Comparison of ENCODE assay signal across 24 cellular contexts in the genomic region with DNA sequence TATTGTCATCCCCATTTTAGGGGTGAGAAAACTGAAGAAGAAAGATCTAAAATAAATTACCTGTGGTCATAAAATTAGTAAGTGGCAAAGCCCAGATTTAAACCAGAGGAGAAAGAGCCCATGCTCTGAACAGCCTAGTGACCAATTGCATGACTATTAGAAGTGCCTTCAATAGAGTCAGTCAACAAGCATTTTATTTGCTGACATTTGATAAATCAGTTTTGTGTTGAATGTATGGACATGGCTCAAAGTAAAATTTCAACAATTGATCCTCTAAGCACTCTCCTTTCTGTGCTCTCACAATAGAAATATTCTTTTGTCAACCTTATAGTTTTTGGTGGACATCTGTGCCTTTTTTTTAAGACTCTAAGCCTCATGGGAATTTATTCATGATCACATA.
DNase-seq lines count a peak whose midpoint lies in the region; ATAC-seq, FAIRE-seq and TF ChIP-seq lines count a peak whose summit lies in the region.
"Had no signal": no experiment of that assay in that cellular context is flagged by ENCODE, and none has a peak within 500 bp of the region (broad histone marks: within the 10 kb centered on the region; RNA-seq: fewer than 3 reads in every experiment).

No MANE protein-coding gene starts in this region.

- H3K27ac ChIP-seq in mammary epithelial cell (ENCODE audit: insufficient read depth, low read depth, low read length) (peak overlapping the region; percentile 58), A549 (no peak overlapping the region), IMR-90 (ENCODE audit: insufficient read depth, low read length) (no peak overlapping the region), RWPE2 (ENCODE audit: poor library complexity, severe bottlenecking) (peak overlapping the region; percentile 62)
- H3K27ac ChIP-seq: BLaER1 treated with 17β-estradiol and CSF1 and Interleukin-3, amounts not matched to agents 10 nM and 100 nM; C4-2B had no signal

- no peak overlapping the region for H3K14ac ChIP-seq in IMR-90 (replicated peaks; ENCODE audit: low read depth, low read length)

- H2BK15ac ChIP-seq in IMR-90 (ENCODE audit: low read depth, low read length) = no peak overlapping the region

- H3K18ac ChIP-seq in IMR-90 (ENCODE audit: low read depth, low read length) = no peak overlapping the region

- H3K27ac Mint-ChIP-seq in MCF 10A (ENCODE audit: low read depth, unreplicated experiment) = no peak overlapping the region
- H3K27ac Mint-ChIP-seq: B cell; CD4-positive, alpha-beta T cell; CD8-positive, alpha-beta T cell had no signal

- no peak overlapping the region for H3K4ac ChIP-seq in IMR-90 (ENCODE audit: low read depth, low read length)

- no peak overlapping the region for H2AK5ac ChIP-seq in IMR-90 (ENCODE audit: low read depth, low read length)

- no peak overlapping the region for H3K23ac ChIP-seq in IMR-90 (ENCODE audit: low read depth, low read length)

- no peaks in the 10 kb centered on the region for H3K36me3 Mint-ChIP-seq in MCF 10A (ENCODE audit: insufficient read depth, unreplicated experiment)
- H3K36me3 Mint-ChIP-seq: CD8-positive, alpha-beta T cell had no signal

- H3K36me3 ChIP-seq in mammary epithelial cell (ENCODE audit: insufficient read depth, low read length) (no peaks in the 10 kb centered on the region), IMR-90 (ENCODE audit: control insufficient read depth, insufficient read depth, low read length) (no peaks in the 10 kb centered on the region), RWPE2 (ENCODE audit: low read depth) (no peaks in the 10 kb centered on the region)
- H3K36me3 ChIP-seq: BLaER1 treated with 17β-estradiol and CSF1 and Interleukin-3, amounts not matched to agents 10 nM and 100 nM had no signal

- no peak overlapping the region for H4K5ac ChIP-seq in IMR-90 (ENCODE audit: low read depth, low read length)

- POLR2A ChIA-PET in MCF 10A (lab: Yijun Ruan, JAX) = no interaction called here
- POLR2A ChIA-PET in A549 (lab: Yijun Ruan, JAX) = no interaction called here
- POLR2A ChIA-PET in IMR-90 (lab: Charles Lee; ENCODE audit: unreplicated experiment) = no interaction called here

- H2BK120ac ChIP-seq in IMR-90 (ENCODE audit: low read depth, low read length) = no peak overlapping the region

- no peak for TF ChIP-seq CTCF in mammary epithelial cell (conservative IDR thresholded peaks at IDR 0.05 in 1 of 2, IDR thresholded peaks at IDR 0.05 in 1 of 2; ENCODE audit: extremely low read depth in 1 of 2, insufficient read depth in 1 of 2, low read depth in 1 of 2, low read length in 2 of 2)
- TF ChIP-seq CTCF in MCF 10A (IDR thresholded peaks at IDR 0.05; ENCODE audit: unreplicated experiment) = no peak
- TF ChIP-seq CTCF in A549 (IDR thresholded peaks at IDR 0.05) = no peak
- TF ChIP-seq CTCF in IMR-90 (conservative IDR thresholded peaks at IDR 0.05; ENCODE audit: low read depth, low read length) = no peak
- no peak for TF ChIP-seq CTCF in RWPE2 (IDR thresholded peaks at IDR 0.05; ENCODE audit: poor library complexity, severe bottlenecking)

- H4K8ac ChIP-seq in IMR-90 (ENCODE audit: low read depth in 2 of 2, low read length in 2 of 2) = no peak overlapping the region

- H3K4me2 ChIP-seq in mammary epithelial cell (ENCODE audit: insufficient read depth, low read depth, low read length) (no peak overlapping the region), A549 (no peak overlapping the region), IMR-90 (ENCODE audit: low read depth, low read length) (no peak overlapping the region)
- H3K4me2 ChIP-seq: BLaER1 treated with 17β-estradiol and CSF1 and Interleukin-3, amounts not matched to agents 10 nM and 100 nM had no signal

- no peak overlapping the region for H2BK5ac ChIP-seq in IMR-90 (ENCODE audit: low read depth, low read length, poor library complexity, severe bottlenecking)

- BruUV-seq in mammary epithelial cell (replicated peaks; lab: Mats Ljungman, UMichigan) (no TSS peak), MCF 10A (replicated peaks; lab: Mats Ljungman, UMichigan) (no TSS peak), IMR-90 (replicated peaks; lab: Mats Ljungman, UMichigan) (no TSS peak)

- H3K4me3 ChIP-seq in mammary epithelial cell (replicated peaks in 1 of 3; ENCODE audit: insufficient read depth in 1 of 3, low read depth in 2 of 3, low read length in 3 of 3) (no peak overlapping the region), A549 (no peak overlapping the region), IMR-90 (ENCODE audit: insufficient read depth, low read depth, low read length) (no peak overlapping the region), RWPE2 (ENCODE audit: severe bottlenecking) (no peak overlapping the region)
- H3K4me3 ChIP-seq: BLaER1 treated with 17β-estradiol and CSF1 and Interleukin-3, amounts not matched to agents 10 nM and 100 nM had no signal

- DNase-seq in mammary epithelial cell = no peak
- DNase-seq in MCF 10A (ENCODE audit: unreplicated experiment) = no peak
- DNase-seq in A549 (ENCODE audit: low read depth in 1 of 2, low spot score in 1 of 2) = no peak
- DNase-seq in IMR-90 = no peak
- DNase-seq in RWPE2 (ENCODE audit: low spot score) = no peak
- no peak for DNase-seq in NCI-H1105 treated with DMSO at 0.1 percent for 48 hours (lab: John Stamatoyannopoulos, UW)
- no peak for DNase-seq in stimulated activated CD4-positive, alpha-beta T cell treated with anti-CD3 and anti-CD28 coated beads, Interleukin-15, amount 100 ng/mL, for 24 hours
- DNase-seq: 8988T; AML-193; Caco-2; Calu3; CD4-positive, alpha-beta T cell; CD8-positive, alpha-beta T cell; DMS79 treated with DMSO at 0.1 percent for 48 hours; GF-D8 had no signal

- intact Hi-C loops in mammary epithelial cell (cut with micrococcal nuclease) = no loop called here
- intact Hi-C loops in MCF 10A (cut with micrococcal nuclease) = no loop called here
- intact Hi-C loops in IMR-90 (cut with micrococcal nuclease) = no loop called here

- TF ChIP-seq EP300 in A549 (IDR thresholded peaks at IDR 0.05) = no peak

- H2BK20ac ChIP-seq in IMR-90 (ENCODE audit: low read depth, low read length) = no peak overlapping the region

- ATAC-seq in A549 (no peak), IMR-90 (ENCODE audit: low read depth) (no peak), RWPE2 (ENCODE audit: low read depth) (no peak), GM19395 (IDR thresholded peaks at IDR 0.05; ENCODE audit: unreplicated experiment) (no peak)
- ATAC-seq: CD8-positive, alpha-beta T cell had no signal

- TF ChIP-seq RAD21 in A549 (conservative IDR thresholded peaks at IDR 0.05 in 1 of 2, IDR thresholded peaks at IDR 0.05 in 1 of 2) (no peak), IMR-90 (IDR thresholded peaks at IDR 0.05; ENCODE audit: low read length) (no peak)

- dilution Hi-C loops in mammary epithelial cell (cut with HindIII; ENCODE audit: low sequenced_read_pairs) (no loop called here), IMR-90 (cut with HindIII; ENCODE audit: low sequenced_read_pairs, unreplicated experiment) (no loop called here)

- H3K9me3 ChIP-seq in mammary epithelial cell (replicated peaks; ENCODE audit: insufficient read depth, low read length) (no peaks in the 10 kb centered on the region), A549 (peaks cover 9% of the 10 kb centered on the region; the same call in 1 of the 3 replicates), IMR-90 (ENCODE audit: control insufficient read depth, insufficient read depth, low read length) (no peaks in the 10 kb centered on the region), RWPE2 (ENCODE audit: severe bottlenecking) (no peaks in the 10 kb centered on the region)
- H3K9me3 ChIP-seq: BLaER1 treated with 17β-estradiol and CSF1 and Interleukin-3, amounts not matched to agents 10 nM and 100 nM; Caco-2 had no signal

- H4K20me1 ChIP-seq in mammary epithelial cell (ENCODE audit: insufficient read depth, low read length) = no peaks in the 10 kb centered on the region
- no peaks in the 10 kb centered on the region for H4K20me1 ChIP-seq in IMR-90 (ENCODE audit: insufficient read depth, low read length)
- H4K20me1 ChIP-seq: BLaER1 treated with 17β-estradiol and CSF1 and Interleukin-3, amounts not matched to agents 10 nM and 100 nM had no signal

- no peaks in the 10 kb centered on the region for H3K9me1 ChIP-seq in IMR-90 (ENCODE audit: insufficient read depth, low read length)

- H3K56ac ChIP-seq in IMR-90 (ENCODE audit: extremely low read depth, insufficient read depth, low read length) = no peak overlapping the region

- no peak for FAIRE-seq in A549 (lab: Jason Lieb, UNC)
- FAIRE-seq: A204.1, D721Med, G401.6, GM12891, GM19239 had no signal

- H3K9ac ChIP-seq in mammary epithelial cell (ENCODE audit: insufficient read depth, low read length) (no peak overlapping the region), IMR-90 (ENCODE audit: low read depth, low read length) (no peak overlapping the region)
- H3K9ac ChIP-seq: BLaER1 treated with 17β-estradiol and CSF1 and Interleukin-3, amounts not matched to agents 10 nM and 100 nM had no signal

- TF ChIP-seq POLR2A in A549 (IDR thresholded peaks at IDR 0.05; ENCODE audit: low read length) (no peak), IMR-90 (IDR thresholded peaks at IDR 0.05; ENCODE audit: low read depth, low read length) (no peak)

- H2AFZ ChIP-seq in mammary epithelial cell (ENCODE audit: low read depth, low read length) (no peak overlapping the region), IMR-90 (replicated peaks; ENCODE audit: low read length, poor library complexity) (no peak overlapping the region)

- H3K27me3 ChIP-seq in mammary epithelial cell (ENCODE audit: insufficient read depth, low read length) = no peaks in the 10 kb centered on the region
- no peaks in the 10 kb centered on the region for H3K27me3 ChIP-seq in IMR-90 (ENCODE audit: control insufficient read depth, insufficient read depth, low read length)
- no peaks in the 10 kb centered on the region for H3K27me3 ChIP-seq in RWPE2 (ENCODE audit: insufficient read depth, poor library complexity, severe bottlenecking)
- H3K27me3 ChIP-seq: BLaER1 treated with 17β-estradiol and CSF1 and Interleukin-3, amounts not matched to agents 10 nM and 100 nM had no signal

- H3K4me1 ChIP-seq in mammary epithelial cell (ENCODE audit: insufficient read depth, low read length) (peaks cover 10% of the 10 kb centered on the region), A549 (no peaks in the 10 kb centered on the region), IMR-90 (ENCODE audit: control insufficient read depth, insufficient read depth, low read length) (peaks cover 6% of the 10 kb centered on the region; the same call in 1 of the 2 replicates), RWPE2 (ENCODE audit: insufficient read depth, poor library complexity, severe bottlenecking) (peaks cover 12% of the 10 kb centered on the region)
- H3K4me1 ChIP-seq: BLaER1 treated with 17β-estradiol and CSF1 and Interleukin-3, amounts not matched to agents 10 nM and 100 nM; Caco-2 had no signal

- no peaks in the 10 kb centered on the region for H3K79me2 ChIP-seq in mammary epithelial cell (ENCODE audit: insufficient read depth, low read length)

- H3K27me3 Mint-ChIP-seq in MCF 10A (ENCODE audit: insufficient read depth, unreplicated experiment) = no peaks in the 10 kb centered on the region
- H3K27me3 Mint-ChIP-seq: B cell; CD4-positive, alpha-beta T cell had no signal

- in situ Hi-C loops in mammary epithelial cell (cut with MboI; ENCODE audit: low sequenced_read_pairs in 2 of 2) = no loop called here
- in situ Hi-C loops in IMR-90 (cut with MboI; ENCODE audit: low sequenced_read_pairs) = no loop called here

- CTCF ChIA-PET in mammary epithelial cell (lab: Charles Lee; ENCODE audit: low non-redundant PET) (no interaction called here), MCF 10A (lab: Yijun Ruan, JAX) (no interaction called here), A549 (lab: Yijun Ruan, JAX) (no interaction called here), IMR-90 (lab: Yijun Ruan, JAX) (no interaction called here)

- H2AK9ac ChIP-seq in IMR-90 (replicated peaks; ENCODE audit: low read depth, low read length, poor library complexity) = no peak overlapping the region

- no peaks in the 10 kb centered on the region for H3K79me1 ChIP-seq in IMR-90 (ENCODE audit: low read depth in 1 of 2, low read length in 2 of 2)

- H4K91ac ChIP-seq in IMR-90 (ENCODE audit: insufficient read depth, low read depth, low read length) = no peak overlapping the region

- H3K4me3 Mint-ChIP-seq in MCF 10A (ENCODE audit: unreplicated experiment) = no peak overlapping the region
- H3K4me3 Mint-ChIP-seq: B cell; CD4-positive, alpha-beta T cell; CD8-positive, alpha-beta T cell had no signal

- peaks cover 5% of the 10 kb centered on the region for H3K4me1 Mint-ChIP-seq in MCF 10A (ENCODE audit: insufficient read depth, unreplicated experiment)
- H3K4me1 Mint-ChIP-seq: B cell had no signal

- H3K9me3 Mint-ChIP-seq in MCF 10A (ENCODE audit: unreplicated experiment) = no peaks in the 10 kb centered on the region
- H3K9me3 Mint-ChIP-seq: CD4-positive, alpha-beta T cell had no signal

Comparison
In these comparisons a context has a peak if more than half of its experiments do, and no peak if none do; other contexts are left out.
1. H3K27ac ChIP-seq: peak in mammary epithelial cell (single experiment) and RWPE2 (single experiment); none in A549 (0 of 2) and IMR-90 (single experiment).